ENCODE assay signal across 7 cellular contexts in the genomic region with DNA sequence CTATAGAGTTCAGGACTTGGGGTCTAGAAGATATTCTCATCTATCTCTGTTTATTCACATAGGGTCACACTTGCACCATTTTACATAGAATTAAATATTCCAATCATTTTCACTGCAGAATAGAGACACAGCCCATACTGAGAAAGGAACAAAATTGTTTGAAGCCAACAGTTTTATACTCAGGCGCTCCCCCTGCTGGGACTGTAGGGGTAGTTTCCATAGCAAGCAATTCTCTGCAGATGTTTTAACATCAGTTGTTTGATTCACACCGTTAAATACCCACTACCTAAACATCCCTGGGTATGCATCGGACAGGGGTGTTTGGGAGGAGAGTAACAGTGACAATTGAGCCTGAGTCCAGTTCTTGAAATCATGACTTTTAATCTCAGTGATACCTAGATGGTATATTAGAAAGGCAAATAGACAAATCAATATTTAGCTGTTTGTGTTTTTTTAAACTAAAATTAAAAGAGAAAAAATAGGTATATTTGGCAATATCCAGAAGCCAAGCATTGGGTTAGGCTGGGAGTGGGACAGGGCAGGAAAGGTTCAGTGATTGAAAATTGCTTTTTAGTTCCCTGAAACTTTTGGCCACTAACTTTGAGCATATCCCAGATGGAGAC. TPM values are rescaled to one million over a fixed set of nuclear protein-coding genes. Genes with fewer than 3 reads are reported as not detected.
DNase-seq lines count a peak whose midpoint lies in the region; ATAC-seq and TF ChIP-seq lines count a peak whose summit lies in the region.

No MANE protein-coding gene starts in this region.

- peaks cover 1% of the 10 kb centered on the region for H3K27me3 Mint-ChIP-seq in chondrocyte (ENCODE audit: low read depth)

- in situ Hi-C loops in G401 (cut with HindIII; ENCODE audit: low sequenced_read_pairs), result no loop called here

- H3K27ac Mint-ChIP-seq in chondrocyte (ENCODE audit: unreplicated experiment), result no peak overlapping the region

- no peaks in the 10 kb centered on the region for H3K36me3 Mint-ChIP-seq in chondrocyte (ENCODE audit: low read depth)

- ATAC-seq in HG03159 (IDR thresholded peaks at IDR 0.05; ENCODE audit: unreplicated experiment) (peak; percentile 70), GM21390 (IDR thresholded peaks at IDR 0.05; ENCODE audit: unreplicated experiment) (no peak)

- H3K9me3 Mint-ChIP-seq in chondrocyte (ENCODE audit: low read depth), result peaks cover 7% of the 10 kb centered on the region

- peak; percentile 80 for TF ChIP-seq CTCF in chondrocyte (IDR thresholded peaks at IDR 0.05)

- peak; percentile 14 for DNase-seq in G401 (ENCODE audit: low spot score)
- DNase-seq in T-helper 1 cell, result peak in 4 of 5 donors; percentile 5 to 30 (median 12)
- no peak for DNase-seq in chondrocyte (ENCODE audit: low spot score)
- DNase-seq in myocyte (ENCODE audit: low read depth), result peak; percentile 21
- no peak for DNase-seq in NCI-H1417 treated with DMSO at 0.1 percent for 48 hours (lab: John Stamatoyannopoulos, UW)

- no peak overlapping the region for H3K4me3 Mint-ChIP-seq in chondrocyte (ENCODE audit: unreplicated experiment)

- H3K4me1 Mint-ChIP-seq in chondrocyte (ENCODE audit: low read depth), result no peaks in the 10 kb centered on the region

RNA-seq across cellular contexts. Expression of a gene that starts 33.8 kb away (rescaled TPM):
- 0.37 TPM in 1 of 2 replicates, not detected in the other for total RNA-seq in G401 (2014; rRNA removed; shearing (Covaris generic))
- total RNA-seq in chondrocyte (0.07 to 0.10 TPM in 2 of 3 replicates, not detected in the other), myocyte (1.5 and 1.8 TPM in 2 replicates)
- 1.1 TPM for polyA plus RNA-seq in myocyte (2012)

Comparison
In these comparisons a context has a peak if more than half of its experiments do, and no peak if none do; other contexts are left out.
1. DNase-seq: peak in G401 (single experiment), T-helper 1 cell (4 of 5) and myocyte (single experiment); none in chondrocyte (single experiment) and NCI-H1417 treated with DMSO at 0.1 percent for 48 hours (single experiment).